Comparison of ENCODE assay signal across 9 cellular contexts in the genomic region with DNA sequence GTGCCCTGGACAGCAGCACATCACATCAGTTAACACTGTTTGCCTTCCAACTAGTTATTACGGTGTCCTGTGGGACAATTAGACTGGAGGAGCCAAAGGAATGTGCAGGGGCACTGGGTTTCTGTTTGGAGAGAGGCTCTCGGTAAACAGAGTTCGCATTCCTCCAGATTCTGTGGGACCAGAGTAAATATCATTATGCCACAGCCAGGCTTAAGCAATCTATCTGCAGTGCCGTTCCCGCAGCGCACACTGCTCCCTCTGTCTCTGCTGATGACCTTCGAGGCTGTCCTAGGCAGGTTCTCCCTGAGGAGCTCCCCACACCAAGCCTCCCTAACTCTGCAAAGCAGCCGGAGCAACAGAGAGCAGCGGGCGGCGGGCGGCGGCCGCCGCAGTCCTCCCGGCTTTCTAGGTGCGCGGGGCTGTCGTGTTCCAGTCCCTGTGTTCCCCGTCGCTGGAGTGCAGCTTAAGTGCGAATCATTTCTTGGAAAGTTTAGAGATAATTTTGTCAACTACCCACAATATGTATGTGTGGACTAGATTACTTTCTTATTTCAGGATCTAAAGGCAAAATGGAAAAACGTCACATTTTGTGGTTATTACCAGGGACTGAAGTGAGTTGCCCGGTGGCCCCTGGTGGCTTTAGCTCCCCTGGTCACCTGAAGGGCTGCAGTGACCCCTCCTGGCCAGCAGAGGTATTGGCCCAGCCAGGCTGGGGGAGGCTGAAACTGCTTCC. TPM values are rescaled to one million over a fixed set of nuclear protein-coding genes. Genes with fewer than 3 reads are reported as not detected.
DNase-seq lines count a peak whose midpoint lies in the region; ATAC-seq and TF ChIP-seq lines count a peak whose summit lies in the region.
"Had no signal": no experiment of that assay in that cellular context is flagged by ENCODE, and none has a peak within 500 bp of the region (broad histone marks: within the 10 kb centered on the region; RNA-seq: fewer than 3 reads in every experiment).

No MANE protein-coding gene starts in this region.

- peaks cover 17% of the 10 kb centered on the region for H3K79me1 ChIP-seq in neuronal stem cell (ENCODE audit: low read depth, low read length)

- H2BK5ac ChIP-seq in neuronal stem cell (ENCODE audit: low read length): no peak overlapping the region

- H3K4me2 ChIP-seq in neuronal stem cell (ENCODE audit: insufficient read depth, low read length, poor library complexity, severe bottlenecking): no peak overlapping the region

- no CpG with 5 or more reads among the region's 24 CpGs for WGBS in neuronal stem cell (ENCODE audit: extremely low coverage in 2 of 2, insufficient read length in 2 of 2, insufficient replicate concordance in 1 of 2), 2 donors

- H2BK120ac ChIP-seq in neuronal stem cell (ENCODE audit: low read depth, low read length): no peak overlapping the region

- H3K4me1 Mint-ChIP-seq in activated T-helper 17 cell treated with anti-CD3 and anti-CD28 coated beads, Interleukin-2, amount 50 U/mL, for 72 hours: peaks cover 30% of the 10 kb centered on the region

- H3K36me3 ChIP-seq in neuronal stem cell (replicated peaks in 1 of 2; ENCODE audit: control insufficient read depth in 2 of 2, insufficient read depth in 2 of 2, low read length in 2 of 2) (peaks cover 43 to 97% of the 10 kb centered on the region in 2 donors), subcutaneous abdominal adipose tissue (ENCODE audit: control insufficient read depth in 5 of 5, insufficient read depth in 5 of 5, low read length in 5 of 5) (peaks cover 0 to 65% (median 51%) of the 10 kb centered on the region in 5 donors)

- peak overlapping the region; percentile 52 for H3K18ac ChIP-seq in neuronal stem cell (ENCODE audit: low read length)

- H4K8ac ChIP-seq in neuronal stem cell (ENCODE audit: low read depth, low read length): no peak overlapping the region

- H2AFZ ChIP-seq in neuronal stem cell (ENCODE audit: low read length): no peak overlapping the region

- H2BK12ac ChIP-seq in neuronal stem cell (ENCODE audit: low read length): peak overlapping the region; percentile 94

- peaks cover 5 to 11% of the 10 kb centered on the region in 2 donors for H3K4me1 ChIP-seq in neuronal stem cell (ENCODE audit: control insufficient read depth in 2 of 2, insufficient read depth in 1 of 2, low read depth in 1 of 2, low read length in 2 of 2)
- peaks cover 12 to 69% (median 63%) of the 10 kb centered on the region in 5 donors for H3K4me1 ChIP-seq in subcutaneous abdominal adipose tissue (ENCODE audit: control insufficient read depth in 5 of 5, insufficient read depth in 5 of 5, low read length in 5 of 5)

- no peak overlapping the region for H2BK15ac ChIP-seq in neuronal stem cell (ENCODE audit: low read length)

- H3K27ac Mint-ChIP-seq in activated T-helper 17 cell treated with anti-CD3 and anti-CD28 coated beads, Interleukin-2, amount 50 U/mL, for 72 hours: peak overlapping the region; percentile 36
- H3K27ac Mint-ChIP-seq: activated naive CD8-positive, alpha-beta T cell had no signal

- H3K9me3 Mint-ChIP-seq in activated T-helper 17 cell treated with anti-CD3 and anti-CD28 coated beads, Interleukin-2, amount 50 U/mL, for 72 hours: no peaks in the 10 kb centered on the region

- POLR2A ChIA-PET in RWPE1 (lab: Yijun Ruan, JAX; ENCODE audit: low non-redundant PET): no interaction called here

- TF ChIP-seq CTCF in RWPE1 (conservative IDR thresholded peaks at IDR 0.05; ENCODE audit: low read depth): peak; percentile 99

- peak overlapping the region; percentile 46 for H3K27ac ChIP-seq in RWPE1
- peak overlapping the region; percentile 62 for H3K27ac ChIP-seq in neuronal stem cell (replicated peaks; ENCODE audit: low read length)
- H3K27ac ChIP-seq in subcutaneous abdominal adipose tissue (ENCODE audit: low read depth, low read length): peak overlapping the region; percentile 80

- H3K36me3 Mint-ChIP-seq in activated T-helper 17 cell treated with anti-CD3 and anti-CD28 coated beads, Interleukin-2, amount 50 U/mL, for 72 hours (ENCODE audit: low read depth): peaks cover 99% of the 10 kb centered on the region

- no peak overlapping the region for H3K4ac ChIP-seq in neuronal stem cell (ENCODE audit: low read length)

- no peaks in the 10 kb centered on the region for H3K27me3 Mint-ChIP-seq in activated T-helper 17 cell treated with anti-CD3 and anti-CD28 coated beads, Interleukin-2, amount 50 U/mL, for 72 hours
- H3K27me3 Mint-ChIP-seq: activated naive CD8-positive, alpha-beta T cell had no signal

- no peak overlapping the region for H3K9ac ChIP-seq in neuronal stem cell (ENCODE audit: low read depth, low read length, poor library complexity)
- peak overlapping the region in 3 of 5 donors; percentile 3 to 14 (median 13) for H3K9ac ChIP-seq in subcutaneous abdominal adipose tissue (ENCODE audit: low read length in 5 of 5)

- peak; percentile 88 for ATAC-seq in activated T-helper 17 cell treated with anti-CD3 and anti-CD28 coated beads, Interleukin-2, amount 50 U/mL, for 72 hours (replicated peaks)
- no peak for ATAC-seq in GM21390 (IDR thresholded peaks at IDR 0.05; ENCODE audit: unreplicated experiment)

- CTCF ChIA-PET in RWPE1 (lab: Yijun Ruan, JAX): interaction anchor here (0.6 to 5.5 kb wide), 25 partner anchors 9 to 365 kb away, joined by 3 to 78 read pairs (median 4); a partner anchor contains a TSS

- H3K9me3 ChIP-seq in neuronal stem cell (replicated peaks in 1 of 2; ENCODE audit: control insufficient read depth in 2 of 2, insufficient read depth in 1 of 2, low read depth in 1 of 2, low read length in 2 of 2): peaks cover 0 to 1% of the 10 kb centered on the region in 2 donors
- no peaks in the 10 kb centered on the region for H3K9me3 ChIP-seq in subcutaneous abdominal adipose tissue (ENCODE audit: control insufficient read depth in 5 of 5, low read length in 5 of 5)

- H4K91ac ChIP-seq in neuronal stem cell (ENCODE audit: low read depth, low read length, poor library complexity): no peak overlapping the region

- peak overlapping the region; percentile 85 for H3K23ac ChIP-seq in neuronal stem cell (ENCODE audit: low read depth, low read length, poor library complexity)

- H3K4me3 ChIP-seq in neuronal stem cell (ENCODE audit: low read length in 2 of 2) (no peak overlapping the region), subcutaneous abdominal adipose tissue (ENCODE audit: low read depth in 1 of 5, low read length in 5 of 5) (peak overlapping the region in 1 of 5 donors; percentile 19)

- H3K27me3 ChIP-seq in neuronal stem cell (ENCODE audit: control insufficient read depth in 3 of 3, insufficient read depth in 3 of 3, low read depth in 1 of 3, low read length in 3 of 3): no peaks in the 10 kb centered on the region
- H3K27me3 ChIP-seq in subcutaneous abdominal adipose tissue (ENCODE audit: control insufficient read depth in 5 of 5, insufficient read depth in 4 of 5, low read length in 5 of 5): no peaks in the 10 kb centered on the region

- H2AK5ac ChIP-seq in neuronal stem cell (ENCODE audit: low read depth, low read length): peak overlapping the region; percentile 83

- peak; percentile 49 for DNase-seq in COR-L47 (lab: John Stamatoyannopoulos, UW)
- peak; percentile 74 for DNase-seq in HT-29 (ENCODE audit: low spot score)
- peak; percentile 78 for DNase-seq in RWPE1 (ENCODE audit: low spot score)
- peak; percentile 56 for DNase-seq in fibroblast of the conjunctiva (ENCODE audit: low read depth)
- peak; percentile 71 for DNase-seq in neuronal stem cell (ENCODE audit: low spot score)

- H3K4me3 Mint-ChIP-seq in activated T-helper 17 cell treated with anti-CD3 and anti-CD28 coated beads, Interleukin-2, amount 50 U/mL, for 72 hours: no peak overlapping the region
- H3K4me3 Mint-ChIP-seq: activated naive CD8-positive, alpha-beta T cell had no signal

- no peak overlapping the region for H3K14ac ChIP-seq in neuronal stem cell (ENCODE audit: low read length)

RNA-seq across cellular contexts. Expression of a gene that starts 43.3 kb away (rescaled TPM):
- 23.0 and 30.7 TPM in 2 replicates for total RNA-seq in HT-29 (2014; rRNA removed; shearing (Covaris generic))
- total RNA-seq in activated T-helper 17 cell treated with anti-CD3 and anti-CD28 coated beads, Interleukin-2, amount 50 U/mL, for 72 hours: 100 to 1,000 TPM in 1 of 2 donors, 10 to 100 TPM in 1; 76.1 to 101 TPM
- polyA plus RNA-seq in neuronal stem cell (2013, experiment 1 of 2): 28.6 TPM
- polyA plus RNA-seq in neuronal stem cell (2013, experiment 2 of 2): 27.5 TPM
